In the genomic region with DNA sequence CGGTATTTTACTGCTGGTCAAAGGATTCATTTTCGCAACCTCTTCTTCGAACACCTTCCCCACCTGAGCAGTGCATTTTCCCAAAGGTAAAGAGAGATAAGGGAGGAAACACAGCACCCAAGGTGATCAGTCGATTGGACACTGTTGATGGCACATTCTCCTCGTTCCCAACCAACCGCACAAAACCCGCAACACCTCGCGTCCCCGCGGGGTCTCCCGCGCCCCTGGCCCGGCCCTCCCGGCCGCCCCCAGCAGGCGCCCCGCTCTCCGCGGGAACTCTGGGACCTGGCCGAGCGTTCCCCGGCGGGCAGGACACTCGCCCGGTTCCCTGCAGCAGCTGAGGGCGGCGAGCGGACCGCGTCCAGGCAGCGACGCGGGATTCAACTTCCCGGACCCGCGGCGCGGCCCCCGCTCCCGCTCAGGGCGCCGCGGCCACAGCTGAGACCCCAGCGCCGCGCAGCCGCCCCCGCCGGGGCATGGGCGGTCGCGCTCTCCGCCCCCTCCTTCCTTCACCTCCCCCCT, we compare ENCODE assay signal across 8 cellular contexts. TPM values are rescaled to one million over a fixed set of nuclear protein-coding genes. Genes with fewer than 3 reads are reported as not detected.
DNase-seq lines count a peak whose midpoint lies in the region; ATAC-seq and TF ChIP-seq lines count a peak whose summit lies in the region.

No MANE protein-coding gene starts in this region.

- H3K4me3 Mint-ChIP-seq in Calu3 (ENCODE audit: low read depth, unreplicated experiment): peak overlapping the region; percentile 77

- WGBS in ectodermal cell, 2 experiments: 0% methylated on average over 54 of the region's 54 CpGs

- H3K27me3 Mint-ChIP-seq in Calu3 (ENCODE audit: unreplicated experiment): no peaks in the 10 kb centered on the region

- H3K36me3 Mint-ChIP-seq in Calu3 (ENCODE audit: insufficient read depth, unreplicated experiment): peaks cover 15% of the 10 kb centered on the region

- intact Hi-C loops in Calu3 (cut with micrococcal nuclease; ENCODE audit: unreplicated experiment): no loop called here

- H3K4me1 ChIP-seq in ectodermal cell (ENCODE audit: control insufficient read depth, insufficient read depth, low read length) (no peaks in the 10 kb centered on the region), muscle layer of colon (ENCODE audit: insufficient read depth, low read length) (peaks cover 13% of the 10 kb centered on the region)

- peaks cover 3% of the 10 kb centered on the region for H3K9me3 Mint-ChIP-seq in Calu3 (ENCODE audit: low read depth, unreplicated experiment)

- H3K9me3 ChIP-seq in ectodermal cell (ENCODE audit: control insufficient read depth, low read length) (no peaks in the 10 kb centered on the region), muscle layer of colon (ENCODE audit: low read length) (no peaks in the 10 kb centered on the region)

- DNase-seq in Calu3 (no peak), M059J (ENCODE audit: low read depth) (peak; percentile 27), superior temporal gyrus (ENCODE audit: extremely low spot score) (no peak), GM19240 (ENCODE audit: insufficient read length, low spot score) (no peak), hippocampal formation (lab: John Stamatoyannopoulos, UW) (no peak)

- no peak for TF ChIP-seq CTCF in Calu3 (IDR thresholded peaks at IDR 0.05; ENCODE audit: unreplicated experiment)

- no peak overlapping the region for H3K9ac ChIP-seq in muscle layer of colon (ENCODE audit: low read length)

- H3K27ac Mint-ChIP-seq in Calu3 (ENCODE audit: unreplicated experiment): no peak overlapping the region

- H3K4me1 Mint-ChIP-seq in Calu3 (ENCODE audit: low read depth, unreplicated experiment): peaks cover 8% of the 10 kb centered on the region

- BruUV-seq in Calu3 (replicated peaks; lab: Mats Ljungman, UMichigan): no TSS peak

- CTCF ChIA-PET in Calu3 (lab: Charles Lee): no interaction called here

- H3K27me3 ChIP-seq in ectodermal cell (ENCODE audit: control insufficient read depth, insufficient read depth, low read length, poor library complexity, severe bottlenecking): peaks cover 19% of the 10 kb centered on the region
- H3K27me3 ChIP-seq in muscle layer of colon (ENCODE audit: control insufficient read depth in 1 of 2, insufficient read depth in 2 of 2, low read length in 2 of 2): peaks cover 17 to 22% of the 10 kb centered on the region in 2 donors

- H3K4me3 ChIP-seq in ectodermal cell (ENCODE audit: insufficient read depth, low read depth, low read length) (peak overlapping the region; percentile 86), muscle layer of colon (ENCODE audit: low read depth in 1 of 2, low read length in 2 of 2) (peak overlapping the region; percentile 70 to 93)

- ATAC-seq in GM21390 (IDR thresholded peaks at IDR 0.05; ENCODE audit: unreplicated experiment): peak; percentile 24

- no peak overlapping the region for H3K27ac ChIP-seq in ectodermal cell (ENCODE audit: insufficient read depth, low read depth, low read length, poor library complexity, severe bottlenecking)
- H3K27ac ChIP-seq in muscle layer of colon (ENCODE audit: low read depth, low read length): no peak overlapping the region

- H3K36me3 ChIP-seq in ectodermal cell (ENCODE audit: control insufficient read depth, insufficient read depth, low read length) (no peaks in the 10 kb centered on the region), muscle layer of colon (ENCODE audit: insufficient read depth, low read length) (no peaks in the 10 kb centered on the region)

RNA-seq across cellular contexts. Expression of a gene that starts 0.5 kb away (rescaled TPM):
- 0.64 and 0.78 TPM in 2 replicates for total RNA-seq in Calu3 (2022)
- total RNA-seq in M059J (2014; rRNA removed; shearing (Covaris generic)): 1.2 and 1.3 TPM in 2 replicates
- 11.1 TPM for polyA plus RNA-seq in ectodermal cell (2013, experiment 1 of 4)
- 13.3 TPM for polyA plus RNA-seq in ectodermal cell (2013, experiment 2 of 4)
- 8.3 TPM for polyA plus RNA-seq in ectodermal cell (2013, experiment 3 of 4)
- polyA plus RNA-seq in ectodermal cell (2013, experiment 4 of 4): 11.3 TPM
